In the genomic region with DNA sequence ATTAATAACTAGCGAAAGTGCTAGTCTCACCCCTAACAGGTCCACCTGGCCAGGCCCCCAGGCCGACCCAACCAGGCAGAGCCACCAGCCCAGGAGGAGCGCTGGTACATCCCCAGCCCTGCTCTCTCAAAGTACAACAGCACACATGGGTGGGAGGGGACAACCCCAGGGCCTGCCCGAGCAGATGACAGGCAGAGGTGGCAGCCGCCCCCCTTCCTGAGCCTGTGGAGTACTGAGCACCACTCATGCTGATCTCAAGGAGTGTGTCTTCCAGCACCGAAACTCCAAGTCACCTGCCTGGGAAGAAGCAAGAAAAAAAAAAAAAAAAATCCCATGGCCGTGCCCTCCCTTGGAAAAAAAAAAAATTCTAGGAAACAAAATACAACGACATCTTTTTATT, we compare ENCODE assay signal across 9 cellular contexts.
DNase-seq lines count a peak whose midpoint lies in the region; ATAC-seq lines count a peak whose summit lies in the region.
"Had no signal": no experiment of that assay in that cellular context is flagged by ENCODE, and none has a peak within 500 bp of the region (broad histone marks: within the 10 kb centered on the region; RNA-seq: fewer than 3 reads in every experiment).

No MANE protein-coding gene starts in this region.

- ATAC-seq in GM21576 (IDR thresholded peaks at IDR 0.05; ENCODE audit: unreplicated experiment) (peak; percentile 59), GM21447 (IDR thresholded peaks at IDR 0.05; ENCODE audit: unreplicated experiment) (no peak), HG03432 (IDR thresholded peaks at IDR 0.05; ENCODE audit: unreplicated experiment) (no peak)

- DNase-seq in DMS 273 (lab: John Stamatoyannopoulos, UW; ENCODE audit: unreplicated experiment) (peak; percentile 45), DMS 273 treated with DMSO at 0.1 percent for 48 hours (lab: John Stamatoyannopoulos, UW) (no peak), dedifferentiated amniotic fluid mesenchymal stem cell (ENCODE audit: extremely low spot score) (no peak)
- peak; percentile 61 to 66 for DNase-seq in activated T-cell treated with anti-CD3 and anti-CD28 coated beads, Interleukin-2, amount 50 U/mL, for 48 hours
- DNase-seq in stimulated activated CD4-positive, alpha-beta T cell treated with anti-CD3 and anti-CD28 coated beads, Interleukin-2, amount 100 ng/mL, for 4 hours (ENCODE audit: low read depth): peak; percentile 15
- DNase-seq: NCI-H2029 had no signal

Comparison
In these comparisons a context has a peak if more than half of its experiments do, and no peak if none do; other contexts are left out.
1. DNase-seq: peak in DMS 273 (single experiment), activated T-cell treated with anti-CD3 and anti-CD28 coated beads, Interleukin-2, amount 50 U/mL, for 48 hours (2 of 2) and stimulated activated CD4-positive, alpha-beta T cell treated with anti-CD3 and anti-CD28 coated beads, Interleukin-2, amount 100 ng/mL, for 4 hours (single experiment); none in DMS 273 treated with DMSO at 0.1 percent for 48 hours (single experiment) and dedifferentiated amniotic fluid mesenchymal stem cell (single experiment).